2 cellular contexts compared by ENCODE assay signal in the genomic region with DNA sequence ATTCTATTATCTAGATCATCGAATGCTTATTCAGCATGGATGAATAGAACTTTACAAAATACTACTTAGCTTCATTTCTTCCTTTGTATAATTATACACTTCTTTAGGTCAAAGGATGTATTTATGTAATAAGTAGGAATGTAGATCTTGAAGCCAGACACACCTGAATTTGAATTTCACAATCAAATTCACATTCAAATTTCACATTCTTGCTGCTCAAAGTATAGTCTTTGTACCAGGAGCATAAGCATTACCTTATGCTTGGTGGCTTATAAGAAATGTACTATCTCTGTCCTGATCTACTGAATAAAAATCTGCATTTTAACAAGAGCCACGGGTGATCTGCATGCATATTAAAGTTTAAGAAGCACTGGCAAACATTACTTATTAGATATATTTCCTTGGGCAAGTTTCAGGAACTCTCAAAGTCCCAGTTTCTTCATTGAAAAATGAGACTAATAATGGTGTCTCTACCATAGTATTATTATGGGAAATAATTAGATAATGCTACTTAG.
TF ChIP-seq lines count a peak whose summit lies in the region.

No MANE protein-coding gene starts in this region.

TF ChIP-seq in SK-N-SH treated with all-trans-retinoic acid at 6 μM for 48 hours, 23 proteins besides CTCF, POLR2A, EP300 and RAD21 (continued from another document):
- TF ChIP-seq, protein P1, sequence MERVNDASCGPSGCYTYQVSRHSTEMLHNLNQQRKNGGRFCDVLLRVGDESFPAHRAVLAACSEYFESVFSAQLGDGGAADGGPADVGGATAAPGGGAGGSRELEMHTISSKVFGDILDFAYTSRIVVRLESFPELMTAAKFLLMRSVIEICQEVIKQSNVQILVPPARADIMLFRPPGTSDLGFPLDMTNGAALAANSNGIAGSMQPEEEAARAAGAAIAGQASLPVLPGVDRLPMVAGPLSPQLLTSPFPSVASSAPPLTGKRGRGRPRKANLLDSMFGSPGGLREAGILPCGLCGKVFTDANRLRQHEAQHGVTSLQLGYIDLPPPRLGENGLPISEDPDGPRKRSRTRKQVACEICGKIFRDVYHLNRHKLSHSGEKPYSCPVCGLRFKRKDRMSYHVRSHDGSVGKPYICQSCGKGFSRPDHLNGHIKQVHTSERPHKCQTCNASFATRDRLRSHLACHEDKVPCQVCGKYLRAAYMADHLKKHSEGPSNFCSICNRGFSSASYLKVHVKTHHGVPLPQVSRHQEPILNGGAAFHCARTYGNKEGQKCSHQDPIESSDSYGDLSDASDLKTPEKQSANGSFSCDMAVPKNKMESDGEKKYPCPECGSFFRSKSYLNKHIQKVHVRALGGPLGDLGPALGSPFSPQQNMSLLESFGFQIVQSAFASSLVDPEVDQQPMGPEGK (CRISPR knock-in tag; IDR thresholded peaks at IDR 0.05; ENCODE audit: borderline replicate concordance), result no peak

TF ChIP-seq in SK-N-SH, 30 proteins besides CTCF, POLR2A, EP300 and RAD21 (continued from another document):
- TF ChIP-seq, protein P2, sequence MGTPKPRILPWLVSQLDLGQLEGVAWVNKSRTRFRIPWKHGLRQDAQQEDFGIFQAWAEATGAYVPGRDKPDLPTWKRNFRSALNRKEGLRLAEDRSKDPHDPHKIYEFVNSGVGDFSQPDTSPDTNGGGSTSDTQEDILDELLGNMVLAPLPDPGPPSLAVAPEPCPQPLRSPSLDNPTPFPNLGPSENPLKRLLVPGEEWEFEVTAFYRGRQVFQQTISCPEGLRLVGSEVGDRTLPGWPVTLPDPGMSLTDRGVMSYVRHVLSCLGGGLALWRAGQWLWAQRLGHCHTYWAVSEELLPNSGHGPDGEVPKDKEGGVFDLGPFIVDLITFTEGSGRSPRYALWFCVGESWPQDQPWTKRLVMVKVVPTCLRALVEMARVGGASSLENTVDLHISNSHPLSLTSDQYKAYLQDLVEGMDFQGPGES (IDR thresholded peaks at IDR 0.05; ENCODE audit: low read depth, low read length), result no peak
- TF ChIP-seq YY1 (IDR thresholded peaks at IDR 0.05; ENCODE audit: low read depth) (no peak), GABPA (IDR thresholded peaks at IDR 0.05; ENCODE audit: low read depth) (no peak), TAF1 (IDR thresholded peaks at IDR 0.05; ENCODE audit: borderline replicate concordance, low read depth, low read length) (no peak), MXI1 (IDR thresholded peaks at IDR 0.05; ENCODE audit: low read depth, low read length) (no peak), FOXJ3 (CRISPR knock-in tag; IDR thresholded peaks at IDR 0.05) (no peak), POLR2AphosphoS5 (IDR thresholded peaks at IDR 0.05; ENCODE audit: low read depth, low read length) (no peak), FOXM1 (IDR thresholded peaks at IDR 0.05; ENCODE audit: low read depth) (no peak), NRF1 (IDR thresholded peaks at IDR 0.05; ENCODE audit: low read depth, low read length) (no peak), RCOR1 (IDR thresholded peaks at IDR 0.05; ENCODE audit: low read length) (no peak), EZH2phosphoT487 (IDR thresholded peaks at IDR 0.05; ENCODE audit: borderline replicate concordance, low read depth) (no peak), GATA2 (CRISPR knock-in tag; IDR thresholded peaks at IDR 0.05) (no peak), TCF12 (IDR thresholded peaks at IDR 0.05) (no peak), FOSL2 (IDR thresholded peaks at IDR 0.05; ENCODE audit: borderline replicate concordance, low read depth) (no peak), MEF2A (IDR thresholded peaks at IDR 0.05; ENCODE audit: borderline replicate concordance, low read depth) (no peak)
- TF ChIP-seq, protein P3, sequence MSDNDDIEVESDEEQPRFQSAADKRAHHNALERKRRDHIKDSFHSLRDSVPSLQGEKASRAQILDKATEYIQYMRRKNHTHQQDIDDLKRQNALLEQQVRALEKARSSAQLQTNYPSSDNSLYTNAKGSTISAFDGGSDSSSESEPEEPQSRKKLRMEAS (IDR thresholded peaks at IDR 0.05; ENCODE audit: low read depth), result no peak
- TF ChIP-seq, protein P4, sequence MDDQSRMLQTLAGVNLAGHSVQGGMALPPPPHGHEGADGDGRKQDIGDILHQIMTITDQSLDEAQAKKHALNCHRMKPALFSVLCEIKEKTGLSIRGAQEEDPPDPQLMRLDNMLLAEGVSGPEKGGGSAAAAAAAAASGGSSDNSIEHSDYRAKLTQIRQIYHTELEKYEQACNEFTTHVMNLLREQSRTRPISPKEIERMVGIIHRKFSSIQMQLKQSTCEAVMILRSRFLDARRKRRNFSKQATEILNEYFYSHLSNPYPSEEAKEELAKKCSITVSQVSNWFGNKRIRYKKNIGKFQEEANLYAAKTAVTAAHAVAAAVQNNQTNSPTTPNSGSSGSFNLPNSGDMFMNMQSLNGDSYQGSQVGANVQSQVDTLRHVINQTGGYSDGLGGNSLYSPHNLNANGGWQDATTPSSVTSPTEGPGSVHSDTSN (IDR thresholded peaks at IDR 0.05), result no peak
- TF ChIP-seq, protein P5, sequence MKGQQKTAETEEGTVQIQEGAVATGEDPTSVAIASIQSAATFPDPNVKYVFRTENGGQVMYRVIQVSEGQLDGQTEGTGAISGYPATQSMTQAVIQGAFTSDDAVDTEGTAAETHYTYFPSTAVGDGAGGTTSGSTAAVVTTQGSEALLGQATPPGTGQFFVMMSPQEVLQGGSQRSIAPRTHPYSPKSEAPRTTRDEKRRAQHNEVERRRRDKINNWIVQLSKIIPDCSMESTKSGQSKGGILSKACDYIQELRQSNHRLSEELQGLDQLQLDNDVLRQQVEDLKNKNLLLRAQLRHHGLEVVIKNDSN (IDR thresholded peaks at IDR 0.05; ENCODE audit: borderline replicate concordance, low read depth), result no peak
